Comparison of ENCODE assay signal across 22 cellular contexts in genomic region chr6:75800708-75801505, GRCh38. TPM values are rescaled to one million over a fixed set of nuclear protein-coding genes. Genes with fewer than 3 reads are reported as not detected.
A peak's percentile ranks its signal among the peaks of the same experiment; 100 is the strongest.
DNase-seq lines count a peak whose midpoint lies in the region; ATAC-seq, FAIRE-seq and TF ChIP-seq lines count a peak whose summit lies in the region.
"Had no signal": no experiment of that assay in that cellular context is flagged by ENCODE, and none has a peak within 500 bp of the region (broad histone marks: within the 10 kb centered on the region; RNA-seq: fewer than 3 reads in every experiment).

No MANE protein-coding gene starts in this region.

- TF ChIP-seq POLR2A in GM12878 (IDR thresholded peaks at IDR 0.05; ENCODE audit: low read depth, low read length) (no peak), prostate gland (IDR thresholded peaks at IDR 0.05) (no peak)

- no peak for TF ChIP-seq CTCF in GM12878 (IDR thresholded peaks at IDR 0.05 in 2 of 3, conservative IDR thresholded peaks at IDR 0.05 in 1 of 3; ENCODE audit: control insufficient read depth in 2 of 3, extremely low read depth in 1 of 3, insufficient read depth in 1 of 3, low read depth in 3 of 3, low read length in 3 of 3)
- no peak for TF ChIP-seq CTCF in left lung (IDR thresholded peaks at IDR 0.05)
- no peak for TF ChIP-seq CTCF in type B pancreatic cell (conservative IDR thresholded peaks at IDR 0.05)
- TF ChIP-seq CTCF in prostate gland (IDR thresholded peaks at IDR 0.05), result no peak

- H3K27ac ChIP-seq in GM12878 (ENCODE audit: control insufficient read depth, insufficient read depth) (no peak overlapping the region), left lung (peak overlapping the region; percentile 30 to 73), prostate gland (no peak overlapping the region)
- H3K27ac ChIP-seq: BLaER1 treated with 17β-estradiol and CSF1 and Interleukin-3, amounts not matched to agents 10 nM and 100 nM; SJCRH30 had no signal

- no peaks in the 10 kb centered on the region for H3K9me3 Mint-ChIP-seq in type B pancreatic cell

- DNase-seq in DMS79 treated with DMSO at 0.1 percent for 48 hours (lab: John Stamatoyannopoulos, UW) (peak; percentile 65), DMS79 (lab: John Stamatoyannopoulos, UW) (no peak), GM12878 (ENCODE audit: low read depth, low spot score) (no peak), left lung (no peak), type B pancreatic cell (ENCODE audit: extremely low spot score, unreplicated experiment) (no peak), prostate gland (ENCODE audit: low spot score) (no peak), COR-L47 (lab: John Stamatoyannopoulos, UW) (no peak)
- DNase-seq in stimulated activated CD4-positive, alpha-beta T cell treated with anti-CD3 and anti-CD28 coated beads, Interleukin-1b, Interleukin-23, amount 100 ng/mL, for 48 hours, result no peak
- DNase-seq: 8988T; CD4-positive, alpha-beta memory T cell; DMS153; EL; GF-D8; KG1; NCI-H1694 treated with DMSO at 0.1 percent for 48 hours; NCI-H2081 treated with DMSO at 0.1 percent for 48 hours; NCI-H774; NK-92 treated with Interleukin-12 subunit alpha and Interleukin-12 subunit beta, amount 100 ng/mL, for 24 hours; SJCRH30 had no signal

- H3K4me2 ChIP-seq in GM12878 (ENCODE audit: control insufficient read depth, insufficient read depth), result no peak overlapping the region
- H3K4me2 ChIP-seq: BLaER1 treated with 17β-estradiol and CSF1 and Interleukin-3, amounts not matched to agents 10 nM and 100 nM had no signal

- H3K79me2 ChIP-seq in GM12878 (ENCODE audit: control insufficient read depth, insufficient read depth, low read length), result no peaks in the 10 kb centered on the region

- RAD21 ChIA-PET in GM12878 (lab: Charles Lee; ENCODE audit: unreplicated experiment), result interaction anchor here (0.6 to 1.1 kb wide), 2 partner anchors 29 to 416 kb away, joined by 3 read pairs; no protein-coding TSS in a partner anchor

- H3K9me3 ChIP-seq in GM12878 (replicated peaks; ENCODE audit: control insufficient read depth, insufficient read depth, low read length), result no peaks in the 10 kb centered on the region
- H3K9me3 ChIP-seq in left lung, result no peaks in the 10 kb centered on the region
- H3K9me3 ChIP-seq in prostate gland, result no peaks in the 10 kb centered on the region
- H3K9me3 ChIP-seq: BLaER1 treated with 17β-estradiol and CSF1 and Interleukin-3, amounts not matched to agents 10 nM and 100 nM; HAP-1; SJCRH30 had no signal

- no peaks in the 10 kb centered on the region for H3K27me3 Mint-ChIP-seq in type B pancreatic cell

- no peak overlapping the region for H3K4me3 Mint-ChIP-seq in type B pancreatic cell
- H3K4me3 Mint-ChIP-seq: CD4-positive, alpha-beta memory T cell had no signal

- FAIRE-seq in GM12878 (lab: Jason Lieb, UNC), result no peak
- FAIRE-seq: RCC 7860 had no signal

- POLR2A ChIA-PET in GM12878 (lab: Charles Lee), result interaction anchor here (0.8 kb wide), 1 partner anchor 42 kb away, joined by 3 read pairs; no protein-coding TSS in a partner anchor

- no peak for TF ChIP-seq EP300 in GM12878 (IDR thresholded peaks at IDR 0.05; ENCODE audit: borderline replicate concordance in 1 of 2, control insufficient read depth in 1 of 2, low read depth in 2 of 2, low read length in 2 of 2)

- 0 out of 3 replicates have a peak, but pooled peaks have one; percentile 23 for ATAC-seq in GM12878
- ATAC-seq in left lung, result peak; percentile 66

- no peak overlapping the region for H2AFZ ChIP-seq in GM12878 (ENCODE audit: control insufficient read depth, low read depth, low read length)

- H3K27me3 ChIP-seq in GM12878 (replicated peaks in 1 of 2; ENCODE audit: control insufficient read depth in 2 of 2, insufficient read depth in 2 of 2, low read length in 1 of 2) (no peaks in the 10 kb centered on the region), left lung (no peaks in the 10 kb centered on the region), prostate gland (replicated peaks; ENCODE audit: insufficient read depth) (no peaks in the 10 kb centered on the region)
- H3K27me3 ChIP-seq: BLaER1 treated with 17β-estradiol and CSF1 and Interleukin-3, amounts not matched to agents 10 nM and 100 nM; SJCRH30 had no signal

- peak overlapping the region; percentile 24 for H3K27ac Mint-ChIP-seq in type B pancreatic cell

- 20% methylated on average over 9 of the region's 9 CpGs for WGBS in GM12878 (ENCODE audit: insufficient coverage, insufficient replicate concordance, low lambda C conversion rate, missing lambda C conversion rate)
- 88% methylated on average over 9 of the region's 9 CpGs for WGBS in prostate gland

- no peak for TF ChIP-seq RAD21 in GM12878 (IDR thresholded peaks at IDR 0.05; ENCODE audit: insufficient read depth, low read depth, low read length)

- in situ Hi-C loops in GM12878 (cut with MboI), result no loop called here

- H3K36me3 ChIP-seq in GM12878 (ENCODE audit: control insufficient read depth in 2 of 2, insufficient read depth in 2 of 2, low read length in 1 of 2), result no peaks in the 10 kb centered on the region
- no peaks in the 10 kb centered on the region for H3K36me3 ChIP-seq in left lung
- no peaks in the 10 kb centered on the region for H3K36me3 ChIP-seq in prostate gland
- H3K36me3 ChIP-seq: BLaER1 treated with 17β-estradiol and CSF1 and Interleukin-3, amounts not matched to agents 10 nM and 100 nM; HAP-1; SJCRH30 had no signal

- H3K4me3 ChIP-seq in GM12878, result no peak overlapping the region
- no peak overlapping the region for H3K4me3 ChIP-seq in left lung
- H3K4me3 ChIP-seq in prostate gland, result no peak overlapping the region
- H3K4me3 ChIP-seq: BLaER1 treated with 17β-estradiol and CSF1 and Interleukin-3, amounts not matched to agents 10 nM and 100 nM; HAP-1; SJCRH30 had no signal

- H3K4me1 ChIP-seq in GM12878 (ENCODE audit: control insufficient read depth, insufficient read depth, low read length), result no peaks in the 10 kb centered on the region
- peaks cover 4% of the 10 kb centered on the region in 2 donors for H3K4me1 ChIP-seq in left lung
- no peaks in the 10 kb centered on the region for H3K4me1 ChIP-seq in prostate gland (replicated peaks)
- H3K4me1 ChIP-seq: BLaER1 treated with 17β-estradiol and CSF1 and Interleukin-3, amounts not matched to agents 10 nM and 100 nM; HAP-1; SJCRH30 had no signal

- BruUV-seq in GM12878 (replicated peaks; lab: Mats Ljungman, UMichigan), result no TSS peak

- H3K36me3 Mint-ChIP-seq in type B pancreatic cell, result no peaks in the 10 kb centered on the region
- H3K36me3 Mint-ChIP-seq: CD4-positive, alpha-beta memory T cell had no signal

- CTCF ChIA-PET in GM12878 (lab: Yijun Ruan, JAX), result no interaction called here

- SMC1A ChIA-PET in GM12878 (lab: Charles Lee; ENCODE audit: uncharacterized antibody, unreplicated experiment), result no interaction called here

- intact Hi-C loops in GM12878 (cut with micrococcal nuclease; ENCODE audit: unreplicated experiment), result no loop called here
- intact Hi-C loops in left lung (cut with DNase I), result no loop called here
- intact Hi-C loops in prostate gland (cut with DNase I), result no loop called here

- H3K4me1 Mint-ChIP-seq in type B pancreatic cell (ENCODE audit: unreplicated experiment), result peaks cover 9% of the 10 kb centered on the region
- H3K4me1 Mint-ChIP-seq: CD4-positive, alpha-beta memory T cell had no signal

- no peak overlapping the region for H3K9ac ChIP-seq in GM12878 (ENCODE audit: control insufficient read depth, insufficient read depth, low read length)
- H3K9ac ChIP-seq: BLaER1 treated with 17β-estradiol and CSF1 and Interleukin-3, amounts not matched to agents 10 nM and 100 nM had no signal

- H4K20me1 ChIP-seq in GM12878 (ENCODE audit: control insufficient read depth, insufficient read depth), result no peaks in the 10 kb centered on the region
- H4K20me1 ChIP-seq: BLaER1 treated with 17β-estradiol and CSF1 and Interleukin-3, amounts not matched to agents 10 nM and 100 nM had no signal

TF ChIP-seq in GM12878, 131 proteins besides CTCF, POLR2A, EP300 and RAD21:
- no peak for TF ChIP-seq RUNX3 (IDR thresholded peaks at IDR 0.05; ENCODE audit: low read length)
- no peak for TF ChIP-seq SMAD5 (IDR thresholded peaks at IDR 0.05; ENCODE audit: low read depth)
- no peak for TF ChIP-seq SRF (IDR thresholded peaks at IDR 0.05; ENCODE audit: low read depth in 2 of 2, low read length in 2 of 2)
- TF ChIP-seq TCF7 (IDR thresholded peaks at IDR 0.05; ENCODE audit: borderline replicate concordance), result no peak
- no peak for TF ChIP-seq BCL11A (IDR thresholded peaks at IDR 0.05; ENCODE audit: low read depth, low read length)
- TF ChIP-seq TBL1XR1 (IDR thresholded peaks at IDR 0.05; ENCODE audit: low read depth, low read length), result no peak
- no peak for TF ChIP-seq SMAD1 (IDR thresholded peaks at IDR 0.05; ENCODE audit: low read depth, partially characterized antibody)
- TF ChIP-seq FOXM1 (IDR thresholded peaks at IDR 0.05; ENCODE audit: low read depth, low read length), result no peak
- no peak for TF ChIP-seq CREB1 (IDR thresholded peaks at IDR 0.05; ENCODE audit: low read depth)
- no peak for TF ChIP-seq MYC (IDR thresholded peaks at IDR 0.05; ENCODE audit: insufficient read depth, insufficient read length, insufficient replicate concordance, low read length, severe bottlenecking)
- no peak for TF ChIP-seq SUZ12 (IDR thresholded peaks at IDR 0.05; ENCODE audit: unreplicated experiment)
TF ChIP-seq in GM12878: peak in this region for 0.

RNA-seq across cellular contexts. Expression of gene MYO6, which starts 51.9 kb away (rescaled TPM):
- total RNA-seq in GM12878 (2013; cell fraction: nucleolus; rRNA removed), result 31.1 and 32.1 TPM in 2 replicates
- total RNA-seq in GM12878 (2014; rRNA removed) (9.7 and 11.6 TPM in 2 replicates), GM12878 (2014; rRNA removed; fragmentation: Illumina TruSeq; extraction: Trizol) (11.3 and 11.6 TPM in 2 replicates), GM12878 (2021) (22.6 and 23.2 TPM in 2 replicates), left lung (100 to 1,000 TPM in 1 of 2 donors, 10 to 100 TPM in 1; 55.6 to 105 TPM), type B pancreatic cell (ENCODE audit: low replicate concordance) (46.7 and 110 TPM in 2 replicates), prostate gland (10 to 100 TPM; 50.1 to 58.7 TPM)
- polyA plus RNA-seq in GM12878 (2011; ENCODE audit: low read depth), result 2.1 TPM
- polyA plus RNA-seq in GM12878 (2011; rRNA removed) (30.4 and 48.0 TPM in 2 replicates), GM12878 (2014; fragmentation: Illumina TruSeq; extraction: Trizol) (22.3 and 29.2 TPM in 2 replicates), GM12878 (2014; fragmentation: Nextera tagmentation; extraction: Ambion mirVana) (1 to 10 TPM; 7.9 to 8.0 TPM), GM12878 (2014; rRNA removed) (9.0 and 11.0 TPM in 2 replicates), GM12878 (2016; fragmentation: Nextera tagmentation; extraction: Ambion mirVana) (10 to 100 TPM; 27.7 to 27.9 TPM)
- 14.5 and 17.5 TPM in 2 replicates for polyA plus RNA-seq in GM12878 (2011; cell fraction: cytosol; rRNA removed)
- polyA plus RNA-seq in GM12878 (2011; cell fraction: nucleus; rRNA removed), result 28.1 and 44.5 TPM in 2 replicates
- 3.1 and 4.0 TPM in 2 replicates for polyA plus RNA-seq in GM12878 (2012)
- 27.5 and 28.5 TPM in 2 replicates for polyA minus RNA-seq in GM12878 (2011; rRNA and poly(A)+ RNA removed)
- 12.8 and 16.5 TPM in 2 replicates for polyA minus RNA-seq in GM12878 (2011; cell fraction: cytosol; rRNA and poly(A)+ RNA removed)
- 16.8 and 27.3 TPM in 2 replicates for polyA minus RNA-seq in GM12878 (2011; cell fraction: nucleus; rRNA and poly(A)+ RNA removed)

Comparison
In these comparisons a context has a peak if more than half of its experiments do, and no peak if none do; other contexts are left out.
1. H3K27ac ChIP-seq: peak in left lung (2 of 2); none in GM12878 (single experiment) and prostate gland (0 of 2).